In genomic region chr6:149845549-149845948, GRCh38 we compare ENCODE assay signal across 25 cellular contexts. TPM values are rescaled to one million over a fixed set of nuclear protein-coding genes. Genes with fewer than 3 reads are reported as not detected.
"Had no signal": no experiment of that assay in that cellular context is flagged by ENCODE, and none has a peak within 500 bp of the region (broad histone marks: within the 10 kb centered on the region; RNA-seq: fewer than 3 reads in every experiment).

No MANE protein-coding gene starts in this region.

- H3K4me3 Mint-ChIP-seq: activated naive CD4-positive, alpha-beta T cell treated with anti-CD3 and anti-CD28 coated beads, Interleukin-2, amount 50 U/mL, for 24 hours; dendritic cell treated with granulocyte-macrophage colony-stimulating factor and Interleukin-4, amounts not matched to agents 40 ng/mL and 50 ng/mL, for 4 days; immature natural killer cell; naive B cell had no signal

- H3K27me3 Mint-ChIP-seq: activated naive CD4-positive, alpha-beta T cell treated with anti-CD3 and anti-CD28 coated beads, Interleukin-2, amount 50 U/mL, for 24 hours; dendritic cell treated with granulocyte-macrophage colony-stimulating factor and Interleukin-4, amounts not matched to agents 40 ng/mL and 50 ng/mL, for 4 days had no signal

- H3K9me3 ChIP-seq: ascending aorta, esophagus squamous epithelium, left ventricle myocardium inferior, mucosa of descending colon, pancreas, tibial artery had no signal

- H3K27ac ChIP-seq: ascending aorta, left ventricle myocardium inferior, pancreas, tibial artery had no signal

- H3K4me3 ChIP-seq: ascending aorta, esophagus squamous epithelium, left ventricle myocardium inferior, mucosa of descending colon, pancreas, tibial artery had no signal

- H3K9me3 Mint-ChIP-seq: activated naive CD4-positive, alpha-beta T cell treated with anti-CD3 and anti-CD28 coated beads, Interleukin-2, amount 50 U/mL, for 24 hours; dendritic cell treated with granulocyte-macrophage colony-stimulating factor and Interleukin-4, amounts not matched to agents 40 ng/mL and 50 ng/mL, for 4 days; immature natural killer cell; naive B cell had no signal

- H3K4me1 Mint-ChIP-seq: activated naive CD4-positive, alpha-beta T cell treated with anti-CD3 and anti-CD28 coated beads, Interleukin-2, amount 50 U/mL, for 24 hours; immature natural killer cell; naive B cell had no signal

- H3K36me3 ChIP-seq: ascending aorta, pancreas had no signal

- H3K27me3 ChIP-seq: ascending aorta, esophagus squamous epithelium, pancreas, tibial artery had no signal

- H3K27ac Mint-ChIP-seq: activated naive CD4-positive, alpha-beta T cell treated with anti-CD3 and anti-CD28 coated beads, Interleukin-2, amount 50 U/mL, for 24 hours; dendritic cell treated with granulocyte-macrophage colony-stimulating factor and Interleukin-4, amounts not matched to agents 40 ng/mL and 50 ng/mL, for 4 days had no signal

- FAIRE-seq: bronchial epithelial cell, endothelial cell of umbilical vein, pancreas had no signal

- DNase-seq: activated CD4-positive, alpha-beta T cell treated with anti-CD3 and anti-CD28 coated beads, Interleukin-2, amount 50 U/mL, for 1 hour; activated CD4-positive, CD25-positive, alpha-beta regulatory T cell treated with anti-CD3 and anti-CD28 coated beads, Interleukin-2, amount 50 U/mL, for 72 hours; activated CD8-positive, alpha-beta memory T cell treated with anti-CD3 and anti-CD28 coated beads, Interleukin-2, amount 50 U/mL, for 4 hours; activated effector memory CD4-positive, alpha-beta T cell treated with anti-CD3 and anti-CD28 coated beads, Interleukin-2, amount 50 U/mL, for 16 hours; activated T-cell treated with anti-CD3 and anti-CD28 coated beads, Interleukin-2, amount 50 U/mL, for 48 hours; cerebellar nuclear complex; effector CD8-positive, alpha-beta T cell; esophagus squamous epithelium; immature natural killer cell; left ventricle myocardium inferior; mucosa of descending colon; naive B cell; stimulated activated CD4-positive, alpha-beta T cell treated with anti-CD3 and anti-CD28 coated beads, Interleukin-12 subunit alpha, Interleukin-12 subunit beta, amount 100 ng/mL, for 4 hours; stimulated activated CD4-positive, alpha-beta T cell treated with anti-CD3 and anti-CD28 coated beads, Interleukin-1b, Interleukin-23, amount 100 ng/mL, for 48 hours; stimulated activated CD8-positive, alpha-beta memory T cell treated with anti-CD3 and anti-CD28 coated beads, Interleukin-4, amount 100 ng/mL, for 48 hours; stimulated activated naive CD4-positive, alpha-beta T cell; T1000; tibial artery had no signal

- H3K36me3 Mint-ChIP-seq: activated naive CD4-positive, alpha-beta T cell treated with anti-CD3 and anti-CD28 coated beads, Interleukin-2, amount 50 U/mL, for 24 hours; immature natural killer cell; naive B cell had no signal

- ATAC-seq: mucosa of descending colon had no signal

RNA-seq across cellular contexts. Expression of gene RAET1E, which starts 52.4 kb away (rescaled TPM):
- total RNA-seq: ascending aorta; endothelial cell of umbilical vein; T-helper 1 cell treated with Interleukin-12 subunit alpha and Interleukin-12 subunit beta and Interleukin-4 antibody, amounts not matched to agents 30 ng/mL and 1 ng/mL, for 36 hours had no signal
- polyA plus RNA-seq: immature natural killer cell, pancreas had no signal
